17 cellular contexts compared by ENCODE assay signal in the genomic region with DNA sequence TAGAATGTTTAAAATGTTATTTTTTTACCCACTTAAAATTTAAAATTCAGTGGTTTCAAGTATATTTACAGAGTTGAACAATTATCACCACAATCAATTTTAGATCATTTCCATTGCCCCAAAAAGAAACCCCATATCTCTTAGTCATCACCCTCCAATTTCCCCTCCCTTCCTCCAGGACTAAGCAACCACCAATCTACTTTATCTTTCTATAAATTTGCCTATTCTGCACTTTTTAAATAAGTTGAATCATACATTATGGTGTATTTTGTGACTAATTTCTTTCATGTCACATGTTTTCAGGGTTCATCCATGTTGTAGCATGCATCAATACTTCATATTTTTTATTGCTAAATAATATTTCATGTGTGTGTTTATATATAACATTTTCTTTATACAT.
DNase-seq lines count a peak whose midpoint lies in the region; ATAC-seq, FAIRE-seq and TF ChIP-seq lines count a peak whose summit lies in the region.
"Had no signal": no experiment of that assay in that cellular context is flagged by ENCODE, and none has a peak within 500 bp of the region (broad histone marks: within the 10 kb centered on the region; RNA-seq: fewer than 3 reads in every experiment).

No MANE protein-coding gene starts in this region.

- TF ChIP-seq POLR2A in A549 (IDR thresholded peaks at IDR 0.05; ENCODE audit: low read length) (no peak), K562 (conservative IDR thresholded peaks at IDR 0.05) (no peak)

- TF ChIP-seq CTCF in A549 (IDR thresholded peaks at IDR 0.05) (no peak), K562 (IDR thresholded peaks at IDR 0.05 in 2 of 3, conservative IDR thresholded peaks at IDR 0.05 in 1 of 3; ENCODE audit: insufficient read depth in 2 of 3, low read depth in 1 of 3, low read length in 3 of 3) (no peak)

- H3K9me3 Mint-ChIP-seq in activated T-cell treated with anti-CD3 and anti-CD28 coated beads, Interleukin-2, amount 50 U/mL, for 4 hours = no peaks in the 10 kb centered on the region
- H3K9me3 Mint-ChIP-seq in activated T-cell treated with anti-CD3 and anti-CD28 coated beads, Interleukin-2, amount 50 U/mL, for 24 hours = peaks cover 3% of the 10 kb centered on the region
- H3K9me3 Mint-ChIP-seq: H9 had no signal

- peak; percentile 48 to 63 for ATAC-seq in activated T-cell treated with anti-CD3 and anti-CD28 coated beads, Interleukin-2, amount 50 U/mL, for 4 hours
- ATAC-seq in A549 (no peak), K562 (no peak)
- peak; percentile 59 for ATAC-seq in stimulated activated naive CD8-positive, alpha-beta T cell treated with anti-CD3 and anti-CD28 coated beads, Interleukin-15, Interleukin-2, amounts not matched to agents 100 U/mL and 50 U/mL, for 24 hours
- ATAC-seq: CD8-positive, alpha-beta T cell had no signal

- in situ Hi-C loops in K562 (cut with MboI) = no loop called here

- H3K79me2 ChIP-seq in K562 (ENCODE audit: control insufficient read depth, insufficient read depth, low read length) = no peaks in the 10 kb centered on the region

- no peaks in the 10 kb centered on the region for H3K9me1 ChIP-seq in K562 (ENCODE audit: control insufficient read depth, insufficient read depth, low read length)

- H3K27ac ChIP-seq in A549 = no peak overlapping the region
- no peak overlapping the region for H3K27ac ChIP-seq in K562 (ENCODE audit: extremely low read depth, low read depth, low read length)
- H3K27ac ChIP-seq: BLaER1 treated with 17β-estradiol and CSF1 and Interleukin-3, amounts not matched to agents 10 nM and 100 nM had no signal

- DNase-seq in activated T-cell treated with anti-CD3 and anti-CD28 coated beads, Interleukin-2, amount 50 U/mL, for 4 hours = no peak
- DNase-seq in activated T-cell treated with anti-CD3 and anti-CD28 coated beads, Interleukin-2, amount 50 U/mL, for 24 hours = no peak
- DNase-seq in A549 (ENCODE audit: low read depth in 1 of 2, low spot score in 1 of 2) (no peak), K562 (ENCODE audit: extremely low read depth in 1 of 4, low spot score in 3 of 4) (no peak), HuH-7 (ENCODE audit: low spot score) (no peak)
- no peak for DNase-seq in stimulated activated naive CD8-positive, alpha-beta T cell treated with anti-CD3 and anti-CD28 coated beads, Interleukin-15, Interleukin-2, amounts not matched to agents 100 U/mL and 50 U/mL, for 24 hours
- DNase-seq in activated CD4-positive, alpha-beta T cell treated with anti-CD3 and anti-CD28 coated beads for 1 hour = no peak
- DNase-seq: 8988T; Calu3; CD8-positive, alpha-beta T cell; DMS79 treated with DMSO at 0.1 percent for 48 hours; GF-D8; H9 had no signal

- H3K4me2 ChIP-seq in A549 (no peak overlapping the region), K562 (ENCODE audit: insufficient read depth, low read length) (no peak overlapping the region)

- BruUV-seq in K562 (replicated peaks; lab: Mats Ljungman, UMichigan) = no TSS peak

- no peaks in the 10 kb centered on the region for H3K27me3 ChIP-seq in K562 (ENCODE audit: control insufficient read depth in 2 of 2, insufficient read depth in 2 of 2, low read length in 2 of 2)
- H3K27me3 ChIP-seq: BLaER1 treated with 17β-estradiol and CSF1 and Interleukin-3, amounts not matched to agents 10 nM and 100 nM had no signal

- H3K4me1 Mint-ChIP-seq in activated T-cell treated with anti-CD3 and anti-CD28 coated beads, Interleukin-2, amount 50 U/mL, for 4 hours (ENCODE audit: low read depth) = no peaks in the 10 kb centered on the region
- peaks cover 11% of the 10 kb centered on the region for H3K4me1 Mint-ChIP-seq in activated T-cell treated with anti-CD3 and anti-CD28 coated beads, Interleukin-2, amount 50 U/mL, for 24 hours (ENCODE audit: low read depth)
- H3K4me1 Mint-ChIP-seq: B cell, H9 had no signal

- H3K4me3 ChIP-seq in A549 = no peak overlapping the region
- H3K4me3 ChIP-seq in K562 = no peak overlapping the region
- H3K4me3 ChIP-seq: BLaER1 treated with 17β-estradiol and CSF1 and Interleukin-3, amounts not matched to agents 10 nM and 100 nM had no signal

- FAIRE-seq in A549 (lab: Jason Lieb, UNC) = no peak
- no peak for FAIRE-seq in K562 (lab: Jason Lieb, UNC)
- FAIRE-seq: H1, HTR-8/SVneo had no signal

- TF ChIP-seq EP300 in A549 (IDR thresholded peaks at IDR 0.05) = no peak
- no peak for TF ChIP-seq EP300 in K562 (IDR thresholded peaks at IDR 0.05; ENCODE audit: low read length)

- intact Hi-C loops in K562 (cut with micrococcal nuclease) = no loop called here

- no peak overlapping the region for H2AFZ ChIP-seq in K562 (ENCODE audit: low read depth, low read length)

- no peaks in the 10 kb centered on the region for H4K20me1 ChIP-seq in K562 (replicated peaks; ENCODE audit: control insufficient read depth, insufficient read depth, low read length)
- H4K20me1 ChIP-seq: BLaER1 treated with 17β-estradiol and CSF1 and Interleukin-3, amounts not matched to agents 10 nM and 100 nM had no signal

- peaks cover 18% of the 10 kb centered on the region for H3K27me3 Mint-ChIP-seq in activated T-cell treated with anti-CD3 and anti-CD28 coated beads, Interleukin-2, amount 50 U/mL, for 4 hours (ENCODE audit: low read depth)
- peaks cover 47% of the 10 kb centered on the region for H3K27me3 Mint-ChIP-seq in activated T-cell treated with anti-CD3 and anti-CD28 coated beads, Interleukin-2, amount 50 U/mL, for 24 hours

- H3K9ac ChIP-seq in K562 (ENCODE audit: insufficient read depth in 1 of 2, low read depth in 2 of 2, low read length in 2 of 2) = no peak overlapping the region
- H3K9ac ChIP-seq: BLaER1 treated with 17β-estradiol and CSF1 and Interleukin-3, amounts not matched to agents 10 nM and 100 nM had no signal

- H3K36me3 Mint-ChIP-seq in activated T-cell treated with anti-CD3 and anti-CD28 coated beads, Interleukin-2, amount 50 U/mL, for 4 hours (ENCODE audit: insufficient read depth) = no peaks in the 10 kb centered on the region
- no peaks in the 10 kb centered on the region for H3K36me3 Mint-ChIP-seq in activated T-cell treated with anti-CD3 and anti-CD28 coated beads, Interleukin-2, amount 50 U/mL, for 24 hours (ENCODE audit: low read depth)
- H3K36me3 Mint-ChIP-seq: CD8-positive, alpha-beta T cell had no signal

- no peak overlapping the region for H3K27ac Mint-ChIP-seq in activated T-cell treated with anti-CD3 and anti-CD28 coated beads, Interleukin-2, amount 50 U/mL, for 24 hours
- H3K27ac Mint-ChIP-seq: B cell; CD8-positive, alpha-beta T cell; H9 had no signal

- H3K36me3 ChIP-seq in K562 (ENCODE audit: control insufficient read depth, insufficient read depth, low read length) = no peaks in the 10 kb centered on the region
- H3K36me3 ChIP-seq: BLaER1 treated with 17β-estradiol and CSF1 and Interleukin-3, amounts not matched to agents 10 nM and 100 nM had no signal

- no peak for TF ChIP-seq RAD21 in A549 (conservative IDR thresholded peaks at IDR 0.05 in 1 of 2, IDR thresholded peaks at IDR 0.05 in 1 of 2)
- no peak for TF ChIP-seq RAD21 in K562 (CRISPR knock-in tag; conservative IDR thresholded peaks at IDR 0.05 in 1 of 2, IDR thresholded peaks at IDR 0.05 in 1 of 2)

- CTCF ChIA-PET in A549 (lab: Yijun Ruan, JAX) = interaction anchor here (1.7 kb wide), 1 partner anchor 8 kb away, joined by 9 read pairs; no protein-coding TSS in a partner anchor
- CTCF ChIA-PET in K562 (lab: Yijun Ruan, JAX; ENCODE audit: low intra/inter-chr PET ratio) = no interaction called here

- POLR2A ChIA-PET in A549 (lab: Yijun Ruan, JAX) = no interaction called here
- POLR2A ChIA-PET in K562 (lab: Yijun Ruan, JAX) = no interaction called here

- H3K4me1 ChIP-seq in A549 (no peaks in the 10 kb centered on the region), K562 (replicated peaks in 1 of 2; ENCODE audit: control insufficient read depth in 2 of 2, insufficient read depth in 2 of 2, low read length in 2 of 2) (no peaks in the 10 kb centered on the region)

- no peak overlapping the region for H3K4me3 Mint-ChIP-seq in activated T-cell treated with anti-CD3 and anti-CD28 coated beads, Interleukin-2, amount 50 U/mL, for 4 hours
- no peak overlapping the region for H3K4me3 Mint-ChIP-seq in activated T-cell treated with anti-CD3 and anti-CD28 coated beads, Interleukin-2, amount 50 U/mL, for 24 hours
- H3K4me3 Mint-ChIP-seq: B cell; CD8-positive, alpha-beta T cell; H9 had no signal

- H3K9me3 ChIP-seq in A549 = no peaks in the 10 kb centered on the region
- no peaks in the 10 kb centered on the region for H3K9me3 ChIP-seq in K562 (replicated peaks; ENCODE audit: control insufficient read depth, insufficient read depth, low read depth, low read length)

TF ChIP-seq in A549, 52 proteins besides CTCF, POLR2A, EP300 and RAD21:
- peak; percentile 83 for TF ChIP-seq MAFK (IDR thresholded peaks at IDR 0.05; ENCODE audit: partially characterized antibody)
- TF ChIP-seq, protein P1, sequence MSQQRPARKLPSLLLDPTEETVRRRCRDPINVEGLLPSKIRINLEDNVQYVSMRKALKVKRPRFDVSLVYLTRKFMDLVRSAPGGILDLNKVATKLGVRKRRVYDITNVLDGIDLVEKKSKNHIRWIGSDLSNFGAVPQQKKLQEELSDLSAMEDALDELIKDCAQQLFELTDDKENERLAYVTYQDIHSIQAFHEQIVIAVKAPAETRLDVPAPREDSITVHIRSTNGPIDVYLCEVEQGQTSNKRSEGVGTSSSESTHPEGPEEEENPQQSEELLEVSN (IDR thresholded peaks at IDR 0.05; ENCODE audit: borderline replicate concordance, low read depth) = no peak

TF ChIP-seq in K562, 482 proteins besides CTCF, POLR2A, EP300 and RAD21 (continues in another document):
- TF ChIP-seq, protein P2, sequence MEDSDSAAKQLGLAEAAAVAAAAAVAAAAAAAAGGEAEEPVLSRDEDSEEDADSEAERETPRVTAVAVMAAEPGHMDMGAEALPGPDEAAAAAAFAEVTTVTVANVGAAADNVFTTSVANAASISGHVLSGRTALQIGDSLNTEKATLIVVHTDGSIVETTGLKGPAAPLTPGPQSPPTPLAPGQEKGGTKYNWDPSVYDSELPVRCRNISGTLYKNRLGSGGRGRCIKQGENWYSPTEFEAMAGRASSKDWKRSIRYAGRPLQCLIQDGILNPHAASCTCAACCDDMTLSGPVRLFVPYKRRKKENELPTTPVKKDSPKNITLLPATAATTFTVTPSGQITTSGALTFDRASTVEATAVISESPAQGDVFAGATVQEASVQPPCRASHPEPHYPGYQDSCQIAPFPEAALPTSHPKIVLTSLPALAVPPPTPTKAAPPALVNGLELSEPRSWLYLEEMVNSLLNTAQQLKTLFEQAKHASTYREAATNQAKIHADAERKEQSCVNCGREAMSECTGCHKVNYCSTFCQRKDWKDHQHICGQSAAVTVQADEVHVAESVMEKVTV (CRISPR knock-in tag; IDR thresholded peaks at IDR 0.05) = no peak
- no peak for TF ChIP-seq ZNF253 (CRISPR knock-in tag; conservative IDR thresholded peaks at IDR 0.05)
- no peak for TF ChIP-seq MCM2 (IDR thresholded peaks at IDR 0.05; ENCODE audit: low read depth)
- TF ChIP-seq ZNF57 (CRISPR knock-in tag; IDR thresholded peaks at IDR 0.05) = no peak
- no peak for TF ChIP-seq DPF2 (IDR thresholded peaks at IDR 0.05)
- peak; percentile 44; the same call in 1 of the 2 replicates for TF ChIP-seq MAFG (tag; conservative IDR thresholded peaks at IDR 0.05)
- TF ChIP-seq BDP1 (IDR thresholded peaks at IDR 0.05; ENCODE audit: insufficient read depth, insufficient read length) = no peak
- 0 out of 2 replicates have a peak, but pooled peaks have one; percentile 14 for TF ChIP-seq MAFK (IDR thresholded peaks at IDR 0.05; ENCODE audit: low read length)
- peak; percentile 62 for TF ChIP-seq ZNF316 (IDR thresholded peaks at IDR 0.05)

Comparison
In these comparisons a context has a peak if more than half of its experiments do, and no peak if none do; other contexts are left out.
1. ATAC-seq: peak in activated T-cell treated with anti-CD3 and anti-CD28 coated beads, Interleukin-2, amount 50 U/mL, for 4 hours (2 of 2) and stimulated activated naive CD8-positive, alpha-beta T cell treated with anti-CD3 and anti-CD28 coated beads, Interleukin-15, Interleukin-2, amounts not matched to agents 100 U/mL and 50 U/mL, for 24 hours (single experiment); none in A549 (0 of 2) and K562 (single experiment).